1 cellular context compared by ENCODE assay signal in genomic region chr6:7922596-7922995, GRCh38.
TF ChIP-seq lines count a peak whose summit lies in the region.

No MANE protein-coding gene starts in this region.

TF ChIP-seq in K562, 482 proteins besides CTCF, POLR2A, EP300 and RAD21 (continued from another document):
- TF ChIP-seq, protein P1, sequence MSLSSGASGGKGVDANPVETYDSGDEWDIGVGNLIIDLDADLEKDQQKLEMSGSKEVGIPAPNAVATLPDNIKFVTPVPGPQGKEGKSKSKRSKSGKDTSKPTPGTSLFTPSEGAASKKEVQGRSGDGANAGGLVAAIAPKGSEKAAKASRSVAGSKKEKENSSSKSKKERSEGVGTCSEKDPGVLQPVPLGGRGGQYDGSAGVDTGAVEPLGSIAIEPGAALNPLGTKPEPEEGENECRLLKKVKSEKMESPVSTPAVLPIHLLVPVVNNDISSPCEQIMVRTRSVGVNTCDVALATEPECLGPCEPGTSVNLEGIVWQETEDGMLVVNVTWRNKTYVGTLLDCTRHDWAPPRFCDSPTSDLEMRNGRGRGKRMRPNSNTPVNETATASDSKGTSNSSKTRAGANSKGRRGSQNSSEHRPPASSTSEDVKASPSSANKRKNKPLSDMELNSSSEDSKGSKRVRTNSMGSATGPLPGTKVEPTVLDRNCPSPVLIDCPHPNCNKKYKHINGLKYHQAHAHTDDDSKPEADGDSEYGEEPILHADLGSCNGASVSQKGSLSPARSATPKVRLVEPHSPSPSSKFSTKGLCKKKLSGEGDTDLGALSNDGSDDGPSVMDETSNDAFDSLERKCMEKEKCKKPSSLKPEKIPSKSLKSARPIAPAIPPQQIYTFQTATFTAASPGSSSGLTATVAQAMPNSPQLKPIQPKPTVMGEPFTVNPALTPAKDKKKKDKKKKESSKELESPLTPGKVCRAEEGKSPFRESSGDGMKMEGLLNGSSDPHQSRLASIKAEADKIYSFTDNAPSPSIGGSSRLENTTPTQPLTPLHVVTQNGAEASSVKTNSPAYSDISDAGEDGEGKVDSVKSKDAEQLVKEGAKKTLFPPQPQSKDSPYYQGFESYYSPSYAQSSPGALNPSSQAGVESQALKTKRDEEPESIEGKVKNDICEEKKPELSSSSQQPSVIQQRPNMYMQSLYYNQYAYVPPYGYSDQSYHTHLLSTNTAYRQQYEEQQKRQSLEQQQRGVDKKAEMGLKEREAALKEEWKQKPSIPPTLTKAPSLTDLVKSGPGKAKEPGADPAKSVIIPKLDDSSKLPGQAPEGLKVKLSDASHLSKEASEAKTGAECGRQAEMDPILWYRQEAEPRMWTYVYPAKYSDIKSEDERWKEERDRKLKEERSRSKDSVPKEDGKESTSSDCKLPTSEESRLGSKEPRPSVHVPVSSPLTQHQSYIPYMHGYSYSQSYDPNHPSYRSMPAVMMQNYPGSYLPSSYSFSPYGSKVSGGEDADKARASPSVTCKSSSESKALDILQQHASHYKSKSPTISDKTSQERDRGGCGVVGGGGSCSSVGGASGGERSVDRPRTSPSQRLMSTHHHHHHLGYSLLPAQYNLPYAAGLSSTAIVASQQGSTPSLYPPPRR (CRISPR knock-in tag; IDR thresholded peaks at IDR 0.05; ENCODE audit: borderline replicate concordance): no peak
